In genomic region chr5:99019812-99020697, GRCh38 we compare ENCODE assay signal across 8 cellular contexts.
DNase-seq lines count a peak whose midpoint lies in the region; TF ChIP-seq lines count a peak whose summit lies in the region.

No MANE protein-coding gene starts in this region.

- WGBS in adrenal gland, 4 donors, result 27 to 34% (median 29%) methylated on average over 3 of the region's 3 CpGs
- no CpG with 5 or more reads among the region's 3 CpGs for WGBS in neuronal stem cell (ENCODE audit: extremely low coverage in 2 of 2, insufficient read length in 2 of 2, insufficient replicate concordance in 1 of 2), 2 donors

- no peak overlapping the region for H4K91ac ChIP-seq in neuronal stem cell (ENCODE audit: low read depth, low read length, poor library complexity)

- H3K4me1 ChIP-seq in adrenal gland (replicated peaks in 1 of 2) (peaks cover 0 to 9% of the 10 kb centered on the region in 2 donors), neuronal stem cell (ENCODE audit: control insufficient read depth in 2 of 2, insufficient read depth in 1 of 2, low read depth in 1 of 2, low read length in 2 of 2) (no peaks in the 10 kb centered on the region)

- no peak overlapping the region for H2BK15ac ChIP-seq in neuronal stem cell (ENCODE audit: low read length)

- H3K9me3 ChIP-seq in adrenal gland (replicated peaks in 1 of 3) (no peaks in the 10 kb centered on the region), neuronal stem cell (replicated peaks in 1 of 2; ENCODE audit: control insufficient read depth in 2 of 2, insufficient read depth in 1 of 2, low read depth in 1 of 2, low read length in 2 of 2) (no peaks in the 10 kb centered on the region)

- no peak for TF ChIP-seq CTCF in adrenal gland (IDR thresholded peaks at IDR 0.05)

- H3K36me3 ChIP-seq in adrenal gland (replicated peaks in 1 of 2) (no peaks in the 10 kb centered on the region), neuronal stem cell (replicated peaks in 1 of 2; ENCODE audit: control insufficient read depth in 2 of 2, insufficient read depth in 2 of 2, low read length in 2 of 2) (no peaks in the 10 kb centered on the region)

- H3K4ac ChIP-seq in neuronal stem cell (ENCODE audit: low read length), result no peak overlapping the region

- H2BK12ac ChIP-seq in neuronal stem cell (ENCODE audit: low read length), result no peak overlapping the region

- no peak overlapping the region for H3K9ac ChIP-seq in neuronal stem cell (ENCODE audit: low read depth, low read length, poor library complexity)

- H3K14ac ChIP-seq in neuronal stem cell (ENCODE audit: low read length), result no peak overlapping the region

- no peak overlapping the region for H2BK5ac ChIP-seq in neuronal stem cell (ENCODE audit: low read length)

- no peak for TF ChIP-seq POLR2A in adrenal gland (IDR thresholded peaks at IDR 0.05)

- H3K18ac ChIP-seq in neuronal stem cell (ENCODE audit: low read length), result no peak overlapping the region

- H2AK5ac ChIP-seq in neuronal stem cell (ENCODE audit: low read depth, low read length), result no peak overlapping the region

- no peak overlapping the region for H4K8ac ChIP-seq in neuronal stem cell (ENCODE audit: low read depth, low read length)

- no peaks in the 10 kb centered on the region for H3K79me1 ChIP-seq in neuronal stem cell (ENCODE audit: low read depth, low read length)

- H2AFZ ChIP-seq in neuronal stem cell (ENCODE audit: low read length), result no peak overlapping the region

- H3K27me3 ChIP-seq in adrenal gland (no peaks in the 10 kb centered on the region), neuronal stem cell (ENCODE audit: control insufficient read depth in 3 of 3, insufficient read depth in 3 of 3, low read depth in 1 of 3, low read length in 3 of 3) (no peaks in the 10 kb centered on the region)

- H3K4me3 ChIP-seq in adrenal gland (no peak overlapping the region), neuronal stem cell (ENCODE audit: low read length in 2 of 2) (no peak overlapping the region)

- no peak overlapping the region for H3K27ac ChIP-seq in adrenal gland
- H3K27ac ChIP-seq in neuronal stem cell (replicated peaks; ENCODE audit: low read length), result no peak overlapping the region

- H3K23ac ChIP-seq in neuronal stem cell (ENCODE audit: low read depth, low read length, poor library complexity), result no peak overlapping the region

- H2BK120ac ChIP-seq in neuronal stem cell (ENCODE audit: low read depth, low read length), result no peak overlapping the region

- intact Hi-C loops in adrenal gland (cut with DNase I), result no loop called here

- peak; percentile 40 for DNase-seq in CD1c-positive myeloid dendritic cell (ENCODE audit: extremely low spot score)
- DNase-seq in HCEC 1CT, result peak; percentile 90
- DNase-seq in NCI-H82 (lab: John Stamatoyannopoulos, UW), result peak; percentile 55
- DNase-seq in fibroblast of peridontal ligament (ENCODE audit: extremely low read depth), result peak; percentile 94
- DNase-seq in adrenal gland, result no peak
- no peak for DNase-seq in neuronal stem cell (ENCODE audit: low spot score)
- no peak for DNase-seq in pons (ENCODE audit: low spot score)
- DNase-seq in C1 segment of cervical spinal cord (lab: John Stamatoyannopoulos, UW), result no peak

- H3K4me2 ChIP-seq in neuronal stem cell (ENCODE audit: insufficient read depth, low read length, poor library complexity, severe bottlenecking), result no peak overlapping the region

Comparison
In these comparisons a context has a peak if more than half of its experiments do, and no peak if none do; other contexts are left out.
1. DNase-seq: peak in CD1c-positive myeloid dendritic cell (single experiment), HCEC 1CT (single experiment), NCI-H82 (single experiment) and fibroblast of peridontal ligament (single experiment); none in adrenal gland (0 of 7), neuronal stem cell (single experiment), pons (single experiment) and C1 segment of cervical spinal cord (0 of 14).